ENCODE assay signal across 17 cellular contexts in the genomic region with DNA sequence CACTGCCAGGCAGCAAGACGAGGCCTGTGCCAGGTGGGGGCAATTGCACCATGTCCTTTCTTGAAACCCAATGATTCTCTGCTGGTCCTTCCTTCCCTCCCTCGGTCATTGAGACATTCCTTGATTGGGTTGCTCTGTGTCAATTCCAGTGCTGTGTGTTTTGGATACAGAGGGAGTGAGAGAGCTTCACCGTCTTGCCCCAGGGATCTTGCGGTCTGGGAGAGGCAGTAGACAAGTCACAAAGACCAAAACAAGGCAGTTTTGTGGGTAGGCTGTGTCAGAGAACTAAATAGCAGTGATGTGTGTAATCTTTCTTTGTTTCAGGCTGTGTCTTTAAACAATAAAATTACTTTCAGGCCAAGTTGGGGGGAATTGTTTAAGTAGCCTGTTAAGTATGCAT. TPM values are rescaled to one million over a fixed set of nuclear protein-coding genes. Genes with fewer than 3 reads are reported as not detected.
DNase-seq lines count a peak whose midpoint lies in the region; ATAC-seq and TF ChIP-seq lines count a peak whose summit lies in the region.
"Had no signal": no experiment of that assay in that cellular context is flagged by ENCODE, and none has a peak within 500 bp of the region (broad histone marks: within the 10 kb centered on the region; RNA-seq: fewer than 3 reads in every experiment).

No MANE protein-coding gene starts in this region.

- DNase-seq in AG04449 (ENCODE audit: low read depth, low spot score): peak; percentile 45
- DNase-seq in RPMI7951 (ENCODE audit: low read depth): peak; percentile 97
- peak; percentile 98 for DNase-seq in epithelial cell of esophagus (ENCODE audit: low read depth)
- DNase-seq in neural crest cell (ENCODE audit: low read depth, low spot score): no peak
- DNase-seq in effector memory CD8-positive, alpha-beta T cell: no peak
- DNase-seq in esophagus muscularis mucosa (ENCODE audit: extremely low spot score): no peak
- no peak for DNase-seq in activated CD8-positive, alpha-beta memory T cell treated with anti-CD3 and anti-CD28 coated beads, Interleukin-2, amount 50 U/mL, for 4 hours
- DNase-seq: activated gamma-delta T cell; anterior cingulate cortex; CD4-positive, alpha-beta memory T cell; mesendoderm; retina; Right ventricle myocardium superior; stomach had no signal

- no peak for TF ChIP-seq CTCF in AG04449 (IDR thresholded peaks at IDR 0.05; ENCODE audit: insufficient read depth, low read length, missing control alignments)
- TF ChIP-seq CTCF in epithelial cell of esophagus (IDR thresholded peaks at IDR 0.05; ENCODE audit: insufficient read depth, low read depth, low read length, missing control alignments): no peak
- no peak for TF ChIP-seq CTCF in neural crest cell (conservative IDR thresholded peaks at IDR 0.05)
- TF ChIP-seq CTCF in esophagus muscularis mucosa (IDR thresholded peaks at IDR 0.05): no peak

- H3K4me1 Mint-ChIP-seq in neural crest cell: peaks cover 9% of the 10 kb centered on the region
- H3K4me1 Mint-ChIP-seq in effector memory CD8-positive, alpha-beta T cell (ENCODE audit: low read depth in 2 of 2): peaks cover 8 to 12% of the 10 kb centered on the region in 2 donors

- H3K27me3 ChIP-seq in esophagus muscularis mucosa: no peaks in the 10 kb centered on the region
- H3K27me3 ChIP-seq: stomach had no signal

- ATAC-seq in effector memory CD8-positive, alpha-beta T cell (replicated peaks): no peak
- ATAC-seq in HG03196 (IDR thresholded peaks at IDR 0.05; ENCODE audit: unreplicated experiment): no peak
- ATAC-seq: WTC11 had no signal

- no peak for TF ChIP-seq EP300 in esophagus muscularis mucosa (IDR thresholded peaks at IDR 0.05)

- CTCF ChIA-PET in AG04449 (lab: Yijun Ruan, JAX): interaction anchor here (1.0 to 2.5 kb wide), 3 partner anchors 39 to 96 kb away, joined by 4 to 12 read pairs (median 4); partner anchors contain the start of gene TADA2B

- H3K27ac Mint-ChIP-seq in neural crest cell (ENCODE audit: unreplicated experiment): peak overlapping the region; percentile 19
- H3K27ac Mint-ChIP-seq in effector memory CD8-positive, alpha-beta T cell: no peak overlapping the region
- H3K27ac Mint-ChIP-seq: WTC11 had no signal

- H3K4me1 ChIP-seq in esophagus muscularis mucosa: peaks cover 0 to 2% (median 0%) of the 10 kb centered on the region in 4 donors

- no peaks in the 10 kb centered on the region for H3K9me3 Mint-ChIP-seq in neural crest cell
- H3K9me3 Mint-ChIP-seq in effector memory CD8-positive, alpha-beta T cell: no peaks in the 10 kb centered on the region
- H3K9me3 Mint-ChIP-seq: T-helper 1 cell treated with Interleukin-12 subunit alpha and Interleukin-12 subunit beta and Interleukin-4 antibody, amounts not matched to agents 30 μg/mL and 1 μg/mL, for 36 hours; WTC11 had no signal

- 87% methylated on average over 4 of the region's 4 CpGs for WGBS in esophagus muscularis mucosa

- H3K4me3 Mint-ChIP-seq in neural crest cell: no peak overlapping the region
- no peak overlapping the region for H3K4me3 Mint-ChIP-seq in effector memory CD8-positive, alpha-beta T cell
- H3K4me3 Mint-ChIP-seq: CD4-positive, alpha-beta memory T cell; T-helper 1 cell treated with Interleukin-12 subunit alpha and Interleukin-12 subunit beta and Interleukin-4 antibody, amounts not matched to agents 30 μg/mL and 1 μg/mL, for 36 hours; WTC11 had no signal

- H3K9me3 ChIP-seq in esophagus muscularis mucosa: no peaks in the 10 kb centered on the region
- H3K9me3 ChIP-seq: stomach had no signal

- no peaks in the 10 kb centered on the region for H3K27me3 Mint-ChIP-seq in neural crest cell (ENCODE audit: low read depth)
- no peaks in the 10 kb centered on the region for H3K27me3 Mint-ChIP-seq in effector memory CD8-positive, alpha-beta T cell
- H3K27me3 Mint-ChIP-seq: CD4-positive, alpha-beta memory T cell had no signal

- peaks cover 10% of the 10 kb centered on the region for H3K36me3 Mint-ChIP-seq in neural crest cell (ENCODE audit: low read depth)
- peaks cover 54% of the 10 kb centered on the region for H3K36me3 Mint-ChIP-seq in effector memory CD8-positive, alpha-beta T cell (ENCODE audit: insufficient read depth)

- H3K4me3 ChIP-seq in AG04449 (ENCODE audit: low read depth, low read length): no peak overlapping the region
- no peak overlapping the region for H3K4me3 ChIP-seq in epithelial cell of esophagus (ENCODE audit: low read length)
- no peak overlapping the region for H3K4me3 ChIP-seq in esophagus muscularis mucosa
- H3K4me3 ChIP-seq: stomach had no signal

- TF ChIP-seq POLR2A in esophagus muscularis mucosa (IDR thresholded peaks at IDR 0.05; ENCODE audit: low read depth): no peak

- peaks cover 46 to 98% (median 93%) of the 10 kb centered on the region in 4 donors for H3K36me3 ChIP-seq in esophagus muscularis mucosa

- intact Hi-C loops in esophagus muscularis mucosa (cut with DNase I): no loop called here

- POLR2A ChIA-PET in AG04449 (lab: Yijun Ruan, JAX): interaction anchor here (0.6 kb wide), 1 partner anchor 59 kb away, joined by 4 read pairs; no protein-coding TSS in a partner anchor

- H3K27ac ChIP-seq in esophagus muscularis mucosa (replicated peaks in 1 of 4): no peak overlapping the region
- H3K27ac ChIP-seq: stomach had no signal

RNA-seq across cellular contexts. Expression of gene TADA2B, which starts 38.8 kb away (rescaled TPM):
- 4.7 and 5.8 TPM in 2 replicates for total RNA-seq in RPMI7951 (2014; rRNA removed; shearing (Covaris generic))
- 18.6 and 19.2 TPM in 2 replicates for total RNA-seq in neural crest cell
- 10 to 100 TPM; 19.9 to 31.7 (median 26.3) TPM for total RNA-seq in esophagus muscularis mucosa

Comparison
In these comparisons a context has a peak if more than half of its experiments do, and no peak if none do; other contexts are left out.
1. DNase-seq: peak in AG04449 (single experiment), RPMI7951 (single experiment) and epithelial cell of esophagus (single experiment); none in neural crest cell (single experiment), effector memory CD8-positive, alpha-beta T cell (0 of 3), esophagus muscularis mucosa (single experiment) and activated CD8-positive, alpha-beta memory T cell treated with anti-CD3 and anti-CD28 coated beads, Interleukin-2, amount 50 U/mL, for 4 hours (single experiment).